Comparison of ENCODE assay signal across 30 cellular contexts in the genomic region with DNA sequence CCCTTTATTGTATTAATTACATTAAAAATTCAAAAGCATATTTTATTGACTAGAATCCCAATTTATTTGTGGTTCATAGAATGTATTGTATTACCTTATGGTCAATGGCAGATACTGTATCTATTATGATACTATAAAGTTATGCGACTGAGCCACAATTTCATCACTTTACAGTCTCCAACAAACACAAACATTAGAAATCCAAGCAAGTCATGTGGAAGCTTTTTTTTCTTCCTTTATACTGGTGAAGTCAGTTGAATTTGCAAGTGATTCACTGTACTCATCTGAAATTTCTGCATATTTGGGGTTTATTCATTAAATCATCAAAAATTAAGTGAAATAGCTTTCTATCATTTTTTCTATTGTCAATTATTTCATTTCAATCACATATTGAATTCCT. TPM values are rescaled to one million over a fixed set of nuclear protein-coding genes. Genes with fewer than 3 reads are reported as not detected.
"Had no signal": no experiment of that assay in that cellular context is flagged by ENCODE, and none has a peak within 500 bp of the region (broad histone marks: within the 10 kb centered on the region; RNA-seq: fewer than 3 reads in every experiment).

No MANE protein-coding gene starts in this region.

- DNase-seq: activated CD4-positive, alpha-beta memory T cell treated with anti-CD3 and anti-CD28 coated beads, Interleukin-2, amount 10 ng/mL, durations not matched to agents 7 days and 5 days; activated CD4-positive, alpha-beta T cell treated with anti-CD3 and anti-CD28 coated beads for 1 hour; activated CD4-positive, alpha-beta T cell treated with anti-CD3 and anti-CD28 coated beads for 4 hours; activated CD4-positive, alpha-beta T cell treated with anti-CD3 and anti-CD28 coated beads, Interleukin-2, amount 10 ng/mL, durations not matched to agents 7 days and 5 days; activated CD4-positive, alpha-beta T cell treated with anti-CD3 and anti-CD28 coated beads, Interleukin-2, amount 50 U/mL, for 4 hours; activated CD8-positive, alpha-beta memory T cell treated with anti-CD3 and anti-CD28 coated beads, Interleukin-2, amount 50 U/mL, for 48 hours; activated gamma-delta T cell; activated naive CD4-positive, alpha-beta T cell; activated naive CD4-positive, alpha-beta T cell treated with anti-CD3 and anti-CD28 coated beads, Interleukin-2, amount 10 ng/mL, durations not matched to agents 7 days and 5 days; activated naive CD8-positive, alpha-beta T cell treated with anti-CD3 and anti-CD28 coated beads, Interleukin-2, amount 10 ng/mL, durations not matched to agents 7 days and 5 days; activated T-cell treated with anti-CD3 and anti-CD28 coated beads for 4 hours; activated T-cell treated with anti-CD3 and anti-CD28 coated beads, Interleukin-2, amount 50 U/mL, for 24 hours; activated T-cell treated with anti-CD3 and anti-CD28 coated beads, Interleukin-2, amount 50 U/mL, for 72 hours; amniotic stem cell; anterior cingulate cortex; caudate nucleus; cortex of kidney; dermis blood vessel endothelial cell; effector CD4-positive, alpha-beta T cell; effector memory CD8-positive, alpha-beta T cell; erythroblast; foreskin keratinocyte; gastrocnemius medialis; glutamatergic neuron; heart left ventricle; T-helper 2 cell had no signal

- H3K27me3 ChIP-seq: esophagus muscularis mucosa, foreskin keratinocyte, gastrocnemius medialis, heart left ventricle had no signal

- H3K4me3 ChIP-seq: esophagus muscularis mucosa, gastrocnemius medialis, heart left ventricle had no signal

- H3K27ac ChIP-seq: esophagus muscularis mucosa, foreskin keratinocyte, gastrocnemius medialis, heart left ventricle had no signal

- H3K4me1 ChIP-seq: foreskin keratinocyte, heart left ventricle had no signal

- H3K36me3 ChIP-seq: esophagus muscularis mucosa, gastrocnemius medialis, heart left ventricle had no signal

- H3K9me3 ChIP-seq: esophagus muscularis mucosa, gastrocnemius medialis, heart left ventricle had no signal

- ATAC-seq: activated naive CD4-positive, alpha-beta T cell treated with anti-CD3 and anti-CD28 coated beads, Interleukin-2, amount 50 U/mL, for 72 hours; activated T-cell treated with anti-CD3 and anti-CD28 coated beads, Interleukin-2, amount 50 U/mL, for 72 hours; effector memory CD8-positive, alpha-beta T cell; foreskin keratinocyte; gastrocnemius medialis; heart left ventricle; WTC11 had no signal

RNA-seq across cellular contexts. Expression of a gene that starts 54.3 kb away (rescaled TPM):
- total RNA-seq: activated CD4-positive, alpha-beta memory T cell treated with anti-CD3 and anti-CD28 coated beads, Interleukin-2, amount 10 ng/mL, durations not matched to agents 7 days and 5 days; activated CD4-positive, alpha-beta T cell treated with anti-CD3 and anti-CD28 coated beads, Interleukin-2, amount 10 ng/mL, durations not matched to agents 7 days and 5 days; activated naive CD4-positive, alpha-beta T cell treated with anti-CD3 and anti-CD28 coated beads, Interleukin-2, amount 50 U/mL, for 72 hours; activated naive CD8-positive, alpha-beta T cell treated with anti-CD3 and anti-CD28 coated beads, Interleukin-2, amount 10 ng/mL, durations not matched to agents 7 days and 5 days; T-helper 1 cell treated with Interleukin-12 subunit alpha and Interleukin-12 subunit beta and Interleukin-4 antibody, amounts not matched to agents 30 ng/mL and 1 ng/mL, for 36 hours had no signal
- polyA plus RNA-seq: foreskin keratinocyte had no signal
